Comparison of ENCODE assay signal across 10 cellular contexts in genomic region chr9:87569008-87569908, GRCh38.
DNase-seq lines count a peak whose midpoint lies in the region; FAIRE-seq and TF ChIP-seq lines count a peak whose summit lies in the region.
"Had no signal": no experiment of that assay in that cellular context is flagged by ENCODE, and none has a peak within 500 bp of the region (broad histone marks: within the 10 kb centered on the region; RNA-seq: fewer than 3 reads in every experiment).

No MANE protein-coding gene starts in this region.

- H3K27ac ChIP-seq in WERI-Rb-1 (peak overlapping the region; percentile 60), kidney (ENCODE audit: low read depth in 2 of 2, low read length in 2 of 2) (peak overlapping the region; percentile 36 to 54), sigmoid colon (peak overlapping the region; percentile 63 to 74 (median 69))
- H3K27ac ChIP-seq: vagina had no signal

- in situ Hi-C loops in G401 (cut with HindIII; ENCODE audit: low sequenced_read_pairs): no loop called here

- H3K4me1 ChIP-seq in kidney (ENCODE audit: control insufficient read depth in 1 of 2, insufficient read depth in 1 of 2, low read depth in 1 of 2, low read length in 2 of 2) (peaks cover 30 to 42% of the 10 kb centered on the region in 2 donors), sigmoid colon (peaks cover 0 to 97% (median 95%) of the 10 kb centered on the region in 4 donors)

- H3K36me3 ChIP-seq in WERI-Rb-1: no peaks in the 10 kb centered on the region
- H3K36me3 ChIP-seq in kidney (ENCODE audit: control insufficient read depth in 1 of 2, insufficient read depth in 2 of 2, low read length in 2 of 2): no peaks in the 10 kb centered on the region
- no peaks in the 10 kb centered on the region for H3K36me3 ChIP-seq in sigmoid colon
- H3K36me3 ChIP-seq: vagina had no signal

- TF ChIP-seq EP300 in sigmoid colon (IDR thresholded peaks at IDR 0.05): peak in 3 of 4 donors; percentile 37 to 70 (median 38)

- no peaks in the 10 kb centered on the region for H3K9me3 ChIP-seq in WERI-Rb-1 (ENCODE audit: severe bottlenecking)
- no peaks in the 10 kb centered on the region for H3K9me3 ChIP-seq in kidney (ENCODE audit: control insufficient read depth in 1 of 2, low read length in 2 of 2)
- H3K9me3 ChIP-seq in sigmoid colon: no peaks in the 10 kb centered on the region
- H3K9me3 ChIP-seq: vagina had no signal

- 29 to 51% methylated on average over 11 of the region's 11 CpGs for WGBS in sigmoid colon, 2 donors

- DNase-seq in GM19239 (ENCODE audit: insufficient read length, low spot score): no peak
- DNase-seq in WERI-Rb-1: peak; percentile 88
- DNase-seq in kidney: no peak
- DNase-seq in sigmoid colon: no peak
- no peak for DNase-seq in GOT3 (lab: John Stamatoyannopoulos, UW)
- DNase-seq in cortex of kidney (lab: John Stamatoyannopoulos, UW): no peak
- DNase-seq in NCI-H1694 treated with DMSO at 0.1 percent for 48 hours (lab: John Stamatoyannopoulos, UW): no peak
- no peak for DNase-seq in G401 (ENCODE audit: low spot score)
- DNase-seq: foreskin melanocyte had no signal

- TF ChIP-seq CTCF in WERI-Rb-1 (IDR thresholded peaks at IDR 0.05; ENCODE audit: low read depth, low read length) (no peak), kidney (IDR thresholded peaks at IDR 0.05; ENCODE audit: borderline replicate concordance, extremely low read depth, insufficient read depth) (no peak), sigmoid colon (IDR thresholded peaks at IDR 0.05) (no peak)

- H3K27me3 ChIP-seq in WERI-Rb-1 (ENCODE audit: insufficient read depth, low read depth, severe bottlenecking) (no peaks in the 10 kb centered on the region), sigmoid colon (no peaks in the 10 kb centered on the region)
- H3K27me3 ChIP-seq: vagina had no signal

- FAIRE-seq in GM19239 (lab: Jason Lieb, UNC) (peak; percentile 71), kidney (lab: Jason Lieb, UNC) (no peak)

- H3K9ac ChIP-seq in kidney (ENCODE audit: low read length in 2 of 2): no peak overlapping the region

- H3K4me3 ChIP-seq in WERI-Rb-1 (ENCODE audit: low read depth, low read length): no peak overlapping the region
- H3K4me3 ChIP-seq in kidney (ENCODE audit: low read length in 2 of 2): peak overlapping the region; percentile 8 to 9
- H3K4me3 ChIP-seq in sigmoid colon: no peak overlapping the region
- H3K4me3 ChIP-seq: vagina had no signal

- intact Hi-C loops in kidney (cut with DNase I): no loop called here
- intact Hi-C loops in sigmoid colon (cut with DNase I): no loop called here

- no peak for TF ChIP-seq POLR2A in sigmoid colon (IDR thresholded peaks at IDR 0.05)

Comparison
In these comparisons a context has a peak if more than half of its experiments do, and no peak if none do; other contexts are left out.
1. H3K4me3 ChIP-seq: peak in kidney (2 of 2); none in WERI-Rb-1 (single experiment) and sigmoid colon (0 of 4).
2. Peak in every context shown above with its lines, with median percentiles within 50 percentile points of each other: H3K27ac ChIP-seq.